In genomic region chr16:77807-78443, GRCh38 we compare ENCODE assay signal across 1 cellular context.
A peak's percentile ranks its signal among the peaks of the same experiment; 100 is the strongest.
TF ChIP-seq lines count a peak whose summit lies in the region.

MPG (plus strand) TSS chr16:78225; CDS start chr16:78310, 85 bp downstream.

TF ChIP-seq in K562, 482 proteins besides CTCF, POLR2A, EP300 and RAD21 (continued from another document and continues in another):
- no peak for TF ChIP-seq TFE3 (CRISPR knock-in tag; IDR thresholded peaks at IDR 0.05)
- no peak for TF ChIP-seq ZBTB5 (IDR thresholded peaks at IDR 0.05)
- no peak for TF ChIP-seq FOXA1 (IDR thresholded peaks at IDR 0.05; ENCODE audit: borderline replicate concordance)
- no peak for TF ChIP-seq DNMT1 (IDR thresholded peaks at IDR 0.05)
- no peak for TF ChIP-seq HMG20B (CRISPR knock-in tag; IDR thresholded peaks at IDR 0.05)
- TF ChIP-seq SREBF1 (IDR thresholded peaks at IDR 0.05; ENCODE audit: borderline replicate concordance, low read depth, low read length), result no peak
- no peak for TF ChIP-seq TCF15 (CRISPR knock-in tag; IDR thresholded peaks at IDR 0.05)
- TF ChIP-seq TBL1XR1 (IDR thresholded peaks at IDR 0.05; ENCODE audit: low read length in 2 of 2), result no peak
- 0 out of 2 replicates have a peak, but pooled peaks have one; percentile 44 for TF ChIP-seq E4F1 (CRISPR knock-in tag; IDR thresholded peaks at IDR 0.05; ENCODE audit: borderline replicate concordance)
- TF ChIP-seq ZSCAN32 (CRISPR knock-in tag; IDR thresholded peaks at IDR 0.05), result no peak
- no peak for TF ChIP-seq HIVEP1 (CRISPR knock-in tag; IDR thresholded peaks at IDR 0.05)
- TF ChIP-seq CEBPB (tag; IDR thresholded peaks at IDR 0.05), result no peak
- no peak for TF ChIP-seq ZNF609 (CRISPR knock-in tag; IDR thresholded peaks at IDR 0.05; ENCODE audit: borderline replicate concordance)
- TF ChIP-seq ZNF75A (CRISPR knock-in tag; IDR thresholded peaks at IDR 0.05), result no peak
- TF ChIP-seq ATF3 (IDR thresholded peaks at IDR 0.05), result no peak
- no peak for TF ChIP-seq ATF3 (CRISPR knock-in tag; conservative IDR thresholded peaks at IDR 0.05)
- TF ChIP-seq SAFB2 (IDR thresholded peaks at IDR 0.05; ENCODE audit: borderline replicate concordance, low read depth, low read length, severe bottlenecking), result no peak
- 0 out of 2 replicates have a peak, but pooled peaks have one; percentile 24 for TF ChIP-seq LARP7 (IDR thresholded peaks at IDR 0.05)
- TF ChIP-seq ATF1 (CRISPR knock-in tag; IDR thresholded peaks at IDR 0.05), result no peak
- no peak for TF ChIP-seq ATF1 (tag; IDR thresholded peaks at IDR 0.05)
- no peak for TF ChIP-seq PTTG1 (tag; IDR thresholded peaks at IDR 0.05; ENCODE audit: low read depth)
- no peak for TF ChIP-seq RFX1 (IDR thresholded peaks at IDR 0.05)
- TF ChIP-seq MEF2A (IDR thresholded peaks at IDR 0.05; ENCODE audit: control insufficient read depth, low read depth, low read length), result no peak
- TF ChIP-seq RBM39 (optimal IDR thresholded peaks at IDR 0.05; ENCODE audit: low read depth, low read length), result no peak
- TF ChIP-seq PHF21A (IDR thresholded peaks at IDR 0.05; ENCODE audit: borderline replicate concordance, low read depth), result no peak
- TF ChIP-seq ZNF586 (CRISPR knock-in tag; conservative IDR thresholded peaks at IDR 0.05), result no peak
- peak in 1 of 2 experiments; percentile 89; a peak in 2 of 4 replicates for TF ChIP-seq HDAC1 (IDR thresholded peaks at IDR 0.05)
- TF ChIP-seq SAFB (IDR thresholded peaks at IDR 0.05; ENCODE audit: borderline replicate concordance, low read depth, low read length), result 0 out of 2 replicates have a peak, but pooled peaks have one; percentile 44
- TF ChIP-seq ZNF668 (CRISPR knock-in tag; IDR thresholded peaks at IDR 0.05), result no peak
- TF ChIP-seq ETV6 (IDR thresholded peaks at IDR 0.05; ENCODE audit: borderline replicate concordance in 1 of 2, low read depth in 2 of 2, low read length in 1 of 2), result no peak
- no peak for TF ChIP-seq ETV6 (CRISPR knock-in tag; IDR thresholded peaks at IDR 0.05; ENCODE audit: borderline replicate concordance)
- no peak for TF ChIP-seq ZNF134 (CRISPR knock-in tag; conservative IDR thresholded peaks at IDR 0.05)
- TF ChIP-seq CBX3 (IDR thresholded peaks at IDR 0.05; ENCODE audit: borderline replicate concordance in 1 of 2, low read length in 2 of 2), result no peak
- TF ChIP-seq ZNF239 (CRISPR knock-in tag; IDR thresholded peaks at IDR 0.05), result no peak
- no peak for TF ChIP-seq PPARD (CRISPR knock-in tag; IDR thresholded peaks at IDR 0.05)
- TF ChIP-seq MXI1 (IDR thresholded peaks at IDR 0.05; ENCODE audit: low read depth, low read length), result peak; percentile 91
- no peak for TF ChIP-seq HDAC2 (IDR thresholded peaks at IDR 0.05)
- no peak for TF ChIP-seq ZNF445 (CRISPR knock-in tag; IDR thresholded peaks at IDR 0.05; ENCODE audit: low read depth)
- TF ChIP-seq UBTF (IDR thresholded peaks at IDR 0.05; ENCODE audit: borderline replicate concordance in 1 of 2, low read depth in 2 of 2, low read length in 2 of 2), result no peak
- peak; percentile 83 for TF ChIP-seq ZNF407 (IDR thresholded peaks at IDR 0.05; ENCODE audit: low read depth)
